28 cellular contexts compared by ENCODE assay signal in genomic region chr12:125360540-125360939, GRCh38.
"Had no signal": no experiment of that assay in that cellular context is flagged by ENCODE, and none has a peak within 500 bp of the region (broad histone marks: within the 10 kb centered on the region; RNA-seq: fewer than 3 reads in every experiment).

No MANE protein-coding gene starts in this region.

- H3K79me2 ChIP-seq: hepatocyte had no signal

- ATAC-seq: effector memory CD8-positive, alpha-beta T cell; esophagus mucosa; foreskin keratinocyte; gastrocnemius medialis; gastroesophageal sphincter; heart left ventricle; heart right ventricle had no signal

- H3K4me2 ChIP-seq: hepatocyte had no signal

- H2AFZ ChIP-seq: hepatocyte had no signal

- H3K4me1 ChIP-seq: colonic mucosa, esophagus squamous epithelium, foreskin keratinocyte, gastrocnemius medialis, gastroesophageal sphincter, heart left ventricle, heart right ventricle had no signal

- DNase-seq: colonic mucosa; cortex of kidney; dermis blood vessel endothelial cell; dorsolateral prefrontal cortex; effector CD4-positive, alpha-beta T cell; effector CD8-positive, alpha-beta T cell; effector memory CD4-positive, alpha-beta T cell; effector memory CD8-positive, alpha-beta T cell; endodermal cell; erythroblast; esophagus squamous epithelium; foreskin fibroblast; foreskin keratinocyte; foreskin melanocyte; gastrocnemius medialis; glutamatergic neuron; head of caudate nucleus; heart left ventricle; heart right ventricle had no signal

- H3K4me3 ChIP-seq: colonic mucosa, coronary artery, dorsolateral prefrontal cortex, esophagus squamous epithelium, gastrocnemius medialis, gastroesophageal sphincter, heart left ventricle, heart right ventricle, hepatocyte had no signal

- FAIRE-seq: colon, endometrium, endothelial cell of umbilical vein, frontal cortex had no signal

- H3K9me3 ChIP-seq: colonic mucosa, esophagus squamous epithelium, gastrocnemius medialis had no signal

- H3K27me3 ChIP-seq: colonic mucosa, dorsolateral prefrontal cortex, foreskin keratinocyte, gastrocnemius medialis, gastroesophageal sphincter, heart left ventricle, hepatocyte had no signal

- H3K36me3 ChIP-seq: colonic mucosa, esophagus squamous epithelium, gastrocnemius medialis, gastroesophageal sphincter, heart left ventricle, heart right ventricle had no signal

- H3K27ac ChIP-seq: colonic mucosa, coronary artery, dorsolateral prefrontal cortex, epithelial cell of prostate, esophagus squamous epithelium, foreskin keratinocyte, gastrocnemius medialis, gastroesophageal sphincter, heart left ventricle, heart right ventricle, hepatocyte had no signal
